16 cellular contexts compared by ENCODE assay signal in the genomic region with DNA sequence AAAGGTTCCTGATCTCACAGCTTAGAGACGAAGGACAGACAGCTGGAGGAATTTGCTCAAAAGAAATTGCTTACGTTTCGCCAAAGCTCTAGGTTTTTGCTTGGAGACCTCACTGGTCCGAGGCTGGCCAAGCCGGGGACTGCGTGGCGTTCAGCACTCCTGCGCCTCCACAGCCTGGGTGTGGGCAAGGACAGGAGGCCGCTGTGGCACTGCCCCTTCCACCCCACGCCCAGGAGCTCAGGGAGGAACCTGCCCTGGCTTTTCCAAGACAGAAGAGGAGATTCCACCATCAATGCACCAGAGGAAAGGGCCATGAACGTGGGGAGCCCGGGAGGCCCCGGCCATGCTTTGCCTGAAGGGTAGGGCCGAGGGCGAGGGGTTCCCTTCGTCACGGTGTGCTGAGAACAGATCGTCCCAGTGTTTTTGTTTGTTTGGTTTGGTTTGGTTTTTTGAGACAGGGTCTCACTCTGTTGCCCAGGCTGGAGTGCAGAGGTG.
A peak's percentile ranks its signal among the peaks of the same experiment; 100 is the strongest.
DNase-seq lines count a peak whose midpoint lies in the region; ATAC-seq and TF ChIP-seq lines count a peak whose summit lies in the region.
"Had no signal": no experiment of that assay in that cellular context is flagged by ENCODE, and none has a peak within 500 bp of the region (broad histone marks: within the 10 kb centered on the region; RNA-seq: fewer than 3 reads in every experiment).

No MANE protein-coding gene starts in this region.

- TF ChIP-seq CTCF in foreskin keratinocyte (conservative IDR thresholded peaks at IDR 0.05), result no peak

- ATAC-seq in foreskin keratinocyte (no peak), HG02588 (IDR thresholded peaks at IDR 0.05; ENCODE audit: unreplicated experiment) (no peak)
- ATAC-seq: CD8-positive, alpha-beta T cell had no signal

- intact Hi-C loops in posterior vena cava (cut with DNase I), result no loop called here

- peak overlapping the region; percentile 42 for H3K27ac ChIP-seq in foreskin keratinocyte
- H3K27ac ChIP-seq: 22Rv1, BLaER1, C4-2B had no signal

- no peaks in the 10 kb centered on the region for H3K4me1 ChIP-seq in foreskin keratinocyte
- H3K4me1 ChIP-seq: Caco-2 had no signal

- no peaks in the 10 kb centered on the region for H3K27me3 ChIP-seq in foreskin keratinocyte
- H3K27me3 ChIP-seq: BLaER1 had no signal

- DNase-seq in activated CD4-positive, CD25-positive, alpha-beta regulatory T cell treated with anti-CD3 and anti-CD28 coated beads, Interleukin-2, amount 50 U/mL, for 72 hours, result peak; percentile 19
- no peak for DNase-seq in activated CD4-positive, CD25-positive, alpha-beta regulatory T cell (lab: John Stamatoyannopoulos, UW)
- DNase-seq in foreskin keratinocyte, result no peak
- peak; percentile 67 for DNase-seq in posterior vena cava (ENCODE audit: low spot score)
- no peak for DNase-seq in NCI-H2029 (lab: John Stamatoyannopoulos, UW)
- DNase-seq in RKO (ENCODE audit: low spot score), result no peak
- DNase-seq: CD4-positive, CD25-positive, alpha-beta regulatory T cell; CD8-positive, alpha-beta T cell; DMS153; DND-41; HCEC 1CT had no signal

Comparison
In these comparisons a context has a peak if more than half of its experiments do, and no peak if none do; other contexts are left out.
1. DNase-seq: peak in activated CD4-positive, CD25-positive, alpha-beta regulatory T cell treated with anti-CD3 and anti-CD28 coated beads, Interleukin-2, amount 50 U/mL, for 72 hours (single experiment) and posterior vena cava (single experiment); none in activated CD4-positive, CD25-positive, alpha-beta regulatory T cell (0 of 4), foreskin keratinocyte (0 of 2), NCI-H2029 (single experiment) and RKO (single experiment).